ENCODE assay signal across 16 cellular contexts in genomic region chr16:9318764-9319163, GRCh38.
DNase-seq lines count a peak whose midpoint lies in the region; ATAC-seq and TF ChIP-seq lines count a peak whose summit lies in the region.
"Had no signal": no experiment of that assay in that cellular context is flagged by ENCODE, and none has a peak within 500 bp of the region (broad histone marks: within the 10 kb centered on the region; RNA-seq: fewer than 3 reads in every experiment).

No MANE protein-coding gene starts in this region.

- no TSS peak for BruUV-seq in A673 (replicated peaks; lab: Mats Ljungman, UMichigan)

- no peak for TF ChIP-seq EP300 in Ishikawa (IDR thresholded peaks at IDR 0.05; ENCODE audit: borderline replicate concordance)

- TF ChIP-seq RAD21 in Ishikawa (IDR thresholded peaks at IDR 0.05; ENCODE audit: low read depth) = no peak

- POLR2A ChIA-PET in A673 (lab: Charles Lee; ENCODE audit: low non-redundant PET) = interaction anchor here (0.6 kb wide), 1 partner anchor 173 kb away, joined by 7 read pairs; no protein-coding TSS in a partner anchor

- no peaks in the 10 kb centered on the region for H3K27me3 ChIP-seq in A673 (replicated peaks; ENCODE audit: insufficient read depth, low read depth, low read length, poor library complexity)

- intact Hi-C loops in A673 (cut with micrococcal nuclease; ENCODE audit: unreplicated experiment) = loop anchor here (10.0 kb wide), 1 partner anchor 164 kb away; no protein-coding TSS in a partner anchor

- DNase-seq in A673 (ENCODE audit: low spot score) = peak; percentile 45
- DNase-seq in OCI-M1 (lab: John Stamatoyannopoulos, UW) = peak; percentile 17
- DNase-seq in iPS DF 19.7 (ENCODE audit: low read depth, low spot score) = peak; percentile 12
- DNase-seq in GM19240 (ENCODE audit: insufficient read length, low spot score) = no peak
- no peak for DNase-seq in activated CD4-positive, CD25-positive, alpha-beta regulatory T cell (lab: John Stamatoyannopoulos, UW)
- DNase-seq: ACHN, COR-L47, DMS153, NCI-H1092, NCI-H146, NCI-H2081, SHP77, T-helper 1 cell had no signal

- CTCF ChIA-PET in A673 (lab: Charles Lee) = interaction anchor here (0.6 kb wide), 1 partner anchor 20 kb away, joined by 4 read pairs; no protein-coding TSS in a partner anchor

- H3K4me1 ChIP-seq in A673 (ENCODE audit: insufficient read depth, low read length, poor library complexity, severe bottlenecking) = peaks cover 6% of the 10 kb centered on the region

- no peak overlapping the region for H3K4me3 ChIP-seq in A673 (ENCODE audit: low read depth, low read length, poor library complexity, severe bottlenecking)

- ATAC-seq in HG03571 (IDR thresholded peaks at IDR 0.05; ENCODE audit: unreplicated experiment) = no peak
- ATAC-seq: SK-N-SH treated with all-trans-retinoic acid at 6 μM for 48 hours had no signal

- H3K27ac ChIP-seq in A673 (ENCODE audit: low read depth, low read length, poor library complexity, severe bottlenecking) = no peak overlapping the region

- H3K36me3 ChIP-seq in A673 (ENCODE audit: insufficient read depth, low read length, poor library complexity, severe bottlenecking) = no peaks in the 10 kb centered on the region

- no peaks in the 10 kb centered on the region for H3K9me3 ChIP-seq in A673 (ENCODE audit: low read depth, low read length, poor library complexity, severe bottlenecking)

- no peak for TF ChIP-seq CTCF in A673 (conservative IDR thresholded peaks at IDR 0.05; ENCODE audit: low read depth, low read length)

TF ChIP-seq in Ishikawa, 13 proteins besides CTCF, POLR2A, EP300 and RAD21:
- TF ChIP-seq, protein P1, sequence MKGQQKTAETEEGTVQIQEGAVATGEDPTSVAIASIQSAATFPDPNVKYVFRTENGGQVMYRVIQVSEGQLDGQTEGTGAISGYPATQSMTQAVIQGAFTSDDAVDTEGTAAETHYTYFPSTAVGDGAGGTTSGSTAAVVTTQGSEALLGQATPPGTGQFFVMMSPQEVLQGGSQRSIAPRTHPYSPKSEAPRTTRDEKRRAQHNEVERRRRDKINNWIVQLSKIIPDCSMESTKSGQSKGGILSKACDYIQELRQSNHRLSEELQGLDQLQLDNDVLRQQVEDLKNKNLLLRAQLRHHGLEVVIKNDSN (IDR thresholded peaks at IDR 0.05) = peak; percentile 74
- TF ChIP-seq CREB1 (IDR thresholded peaks at IDR 0.05; ENCODE audit: low read depth) = no peak

Comparison
In these comparisons a context has a peak if more than half of its experiments do, and no peak if none do; other contexts are left out.
1. DNase-seq: peak in A673 (single experiment), OCI-M1 (single experiment) and iPS DF 19.7 (single experiment); none in GM19240 (single experiment) and activated CD4-positive, CD25-positive, alpha-beta regulatory T cell (0 of 4).